In the genomic region with DNA sequence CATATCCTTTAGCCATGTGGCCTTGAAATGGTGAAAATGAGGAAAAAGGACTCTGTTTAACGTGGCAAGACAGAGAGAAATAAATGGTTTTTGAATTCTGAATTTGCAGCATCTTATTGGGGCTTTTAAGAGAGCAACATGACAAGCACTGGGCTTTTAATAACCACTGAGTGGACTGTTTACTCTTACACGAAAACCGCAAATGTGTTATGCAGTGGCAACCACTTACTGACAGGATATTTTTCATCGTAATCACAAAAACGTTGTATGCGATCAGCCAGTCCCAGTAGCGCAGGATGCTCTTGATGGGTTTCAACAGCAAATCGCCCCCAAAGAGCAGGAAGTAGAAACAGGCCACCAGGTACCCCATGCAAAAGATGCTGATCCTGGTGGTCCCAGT, we compare ENCODE assay signal across 23 cellular contexts.
DNase-seq lines count a peak whose midpoint lies in the region; ATAC-seq and TF ChIP-seq lines count a peak whose summit lies in the region.
"Had no signal": no experiment of that assay in that cellular context is flagged by ENCODE, and none has a peak within 500 bp of the region (broad histone marks: within the 10 kb centered on the region; RNA-seq: fewer than 3 reads in every experiment).

No MANE protein-coding gene starts in this region.

- no peaks in the 10 kb centered on the region for H3K4me1 ChIP-seq in esophagus muscularis mucosa
- H3K4me1 ChIP-seq: BLaER1 had no signal

- no peak overlapping the region for H3K4me3 ChIP-seq in esophagus muscularis mucosa
- H3K4me3 ChIP-seq: BLaER1 had no signal

- WGBS in esophagus muscularis mucosa: 80% methylated on average over 8 of the region's 8 CpGs

- H3K36me3 ChIP-seq in esophagus muscularis mucosa: no peaks in the 10 kb centered on the region
- H3K36me3 ChIP-seq: BLaER1 had no signal

- no peak for TF ChIP-seq POLR2A in esophagus muscularis mucosa (IDR thresholded peaks at IDR 0.05; ENCODE audit: low read depth)

- H3K27ac ChIP-seq in esophagus muscularis mucosa (replicated peaks in 1 of 4): no peak overlapping the region
- H3K27ac ChIP-seq: BLaER1, RWPE1 had no signal

- intact Hi-C loops in esophagus muscularis mucosa (cut with DNase I): no loop called here

- H3K9me3 ChIP-seq in esophagus muscularis mucosa: no peaks in the 10 kb centered on the region
- H3K9me3 ChIP-seq: BLaER1 had no signal

- no peak for TF ChIP-seq CTCF in esophagus muscularis mucosa (IDR thresholded peaks at IDR 0.05)

- H3K27me3 ChIP-seq in esophagus muscularis mucosa: peaks cover 0 to 4% (median 0%) of the 10 kb centered on the region in 4 donors
- H3K27me3 ChIP-seq: BLaER1 had no signal

- ATAC-seq in GM21526 (IDR thresholded peaks at IDR 0.05; ENCODE audit: low FRiP score, unreplicated experiment): no peak
- no peak for ATAC-seq in HG03521 (IDR thresholded peaks at IDR 0.05; ENCODE audit: unreplicated experiment)
- ATAC-seq: T-cell had no signal

- DNase-seq in NK-92 treated with Interleukin-12 subunit alpha and Interleukin-12 subunit beta, amount 100 ng/mL, for 24 hours (lab: John Stamatoyannopoulos, UW): peak; percentile 4
- DNase-seq in NK-92 (lab: John Stamatoyannopoulos, UW; ENCODE audit: unreplicated experiment): no peak
- DNase-seq in amniotic epithelial cell (ENCODE audit: low read depth): peak; percentile 85
- peak; percentile 47 for DNase-seq in esophagus muscularis mucosa (ENCODE audit: extremely low spot score)
- no peak for DNase-seq in LoVo (ENCODE audit: low spot score)
- DNase-seq in germinal center (ENCODE audit: low spot score): no peak
- DNase-seq: 8988T; CD4-positive, CD25-positive, alpha-beta regulatory T cell; H7; KG1; MM.1S; NCI-H1694; NCI-H2081 treated with DMSO at 0.1 percent for 48 hours; NCI-H2171 treated with DMSO at 0.1 percent for 48 hours; NCI-H345; NCI-H524; NCI-H748 treated with DMSO at 0.1 percent for 48 hours; SHP77; T-cell had no signal

- TF ChIP-seq EP300 in esophagus muscularis mucosa (IDR thresholded peaks at IDR 0.05): no peak

Comparison
In these comparisons a context has a peak if more than half of its experiments do, and no peak if none do; other contexts are left out.
1. DNase-seq: peak in NK-92 treated with Interleukin-12 subunit alpha and Interleukin-12 subunit beta, amount 100 ng/mL, for 24 hours (single experiment), amniotic epithelial cell (single experiment) and esophagus muscularis mucosa (single experiment); none in NK-92 (single experiment), LoVo (single experiment) and germinal center (single experiment).